Comparison of ENCODE assay signal across 1 cellular context in the genomic region with DNA sequence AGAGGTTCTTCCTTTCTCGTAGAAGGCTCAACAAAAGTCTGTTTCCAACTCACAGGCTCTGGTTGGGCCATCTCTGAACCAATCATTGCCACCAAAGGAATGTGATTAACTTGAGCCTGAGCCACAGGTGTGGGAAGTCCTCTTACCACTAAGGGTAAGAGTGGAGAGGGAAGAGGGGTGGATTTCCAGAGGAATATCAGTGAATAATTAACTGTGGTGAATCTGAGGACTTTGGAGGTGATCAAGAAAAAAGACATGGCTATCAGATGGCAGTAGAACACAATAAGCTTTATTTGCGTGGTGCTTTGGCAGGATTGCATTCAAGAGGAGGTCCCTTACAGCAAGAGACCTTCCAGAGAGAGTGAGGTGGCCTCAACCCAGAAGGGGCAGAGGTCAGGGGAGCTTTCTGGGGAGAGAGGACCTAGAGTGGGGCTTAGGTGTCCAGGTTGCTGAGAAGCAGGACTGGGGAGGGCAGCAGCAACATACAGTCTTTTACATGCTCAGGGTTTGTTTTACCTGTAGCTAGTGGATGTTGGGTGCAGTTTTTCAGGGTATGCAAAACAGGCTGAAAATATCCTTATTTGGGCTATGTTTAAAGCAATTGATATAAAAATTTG.
TF ChIP-seq lines count a peak whose summit lies in the region.

No MANE protein-coding gene starts in this region.

TF ChIP-seq in HCT116, 20 proteins besides CTCF, POLR2A, EP300 and RAD21 (continued from another document):
- TF ChIP-seq, protein P1, sequence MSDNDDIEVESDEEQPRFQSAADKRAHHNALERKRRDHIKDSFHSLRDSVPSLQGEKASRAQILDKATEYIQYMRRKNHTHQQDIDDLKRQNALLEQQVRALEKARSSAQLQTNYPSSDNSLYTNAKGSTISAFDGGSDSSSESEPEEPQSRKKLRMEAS (IDR thresholded peaks at IDR 0.05): no peak
- TF ChIP-seq SP1 (IDR thresholded peaks at IDR 0.05; ENCODE audit: low read depth) (no peak), CEBPB (IDR thresholded peaks at IDR 0.05; ENCODE audit: low read depth) (no peak), ZFX (IDR thresholded peaks at IDR 0.05) (no peak), YY1 (IDR thresholded peaks at IDR 0.05; ENCODE audit: extremely low read depth, insufficient replicate concordance, low read depth, low read length) (no peak)
- TF ChIP-seq, protein P2, sequence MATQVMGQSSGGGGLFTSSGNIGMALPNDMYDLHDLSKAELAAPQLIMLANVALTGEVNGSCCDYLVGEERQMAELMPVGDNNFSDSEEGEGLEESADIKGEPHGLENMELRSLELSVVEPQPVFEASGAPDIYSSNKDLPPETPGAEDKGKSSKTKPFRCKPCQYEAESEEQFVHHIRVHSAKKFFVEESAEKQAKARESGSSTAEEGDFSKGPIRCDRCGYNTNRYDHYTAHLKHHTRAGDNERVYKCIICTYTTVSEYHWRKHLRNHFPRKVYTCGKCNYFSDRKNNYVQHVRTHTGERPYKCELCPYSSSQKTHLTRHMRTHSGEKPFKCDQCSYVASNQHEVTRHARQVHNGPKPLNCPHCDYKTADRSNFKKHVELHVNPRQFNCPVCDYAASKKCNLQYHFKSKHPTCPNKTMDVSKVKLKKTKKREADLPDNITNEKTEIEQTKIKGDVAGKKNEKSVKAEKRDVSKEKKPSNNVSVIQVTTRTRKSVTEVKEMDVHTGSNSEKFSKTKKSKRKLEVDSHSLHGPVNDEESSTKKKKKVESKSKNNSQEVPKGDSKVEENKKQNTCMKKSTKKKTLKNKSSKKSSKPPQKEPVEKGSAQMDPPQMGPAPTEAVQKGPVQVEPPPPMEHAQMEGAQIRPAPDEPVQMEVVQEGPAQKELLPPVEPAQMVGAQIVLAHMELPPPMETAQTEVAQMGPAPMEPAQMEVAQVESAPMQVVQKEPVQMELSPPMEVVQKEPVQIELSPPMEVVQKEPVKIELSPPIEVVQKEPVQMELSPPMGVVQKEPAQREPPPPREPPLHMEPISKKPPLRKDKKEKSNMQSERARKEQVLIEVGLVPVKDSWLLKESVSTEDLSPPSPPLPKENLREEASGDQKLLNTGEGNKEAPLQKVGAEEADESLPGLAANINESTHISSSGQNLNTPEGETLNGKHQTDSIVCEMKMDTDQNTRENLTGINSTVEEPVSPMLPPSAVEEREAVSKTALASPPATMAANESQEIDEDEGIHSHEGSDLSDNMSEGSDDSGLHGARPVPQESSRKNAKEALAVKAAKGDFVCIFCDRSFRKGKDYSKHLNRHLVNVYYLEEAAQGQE (IDR thresholded peaks at IDR 0.05; ENCODE audit: low read depth): no peak
- TF ChIP-seq, protein P3, sequence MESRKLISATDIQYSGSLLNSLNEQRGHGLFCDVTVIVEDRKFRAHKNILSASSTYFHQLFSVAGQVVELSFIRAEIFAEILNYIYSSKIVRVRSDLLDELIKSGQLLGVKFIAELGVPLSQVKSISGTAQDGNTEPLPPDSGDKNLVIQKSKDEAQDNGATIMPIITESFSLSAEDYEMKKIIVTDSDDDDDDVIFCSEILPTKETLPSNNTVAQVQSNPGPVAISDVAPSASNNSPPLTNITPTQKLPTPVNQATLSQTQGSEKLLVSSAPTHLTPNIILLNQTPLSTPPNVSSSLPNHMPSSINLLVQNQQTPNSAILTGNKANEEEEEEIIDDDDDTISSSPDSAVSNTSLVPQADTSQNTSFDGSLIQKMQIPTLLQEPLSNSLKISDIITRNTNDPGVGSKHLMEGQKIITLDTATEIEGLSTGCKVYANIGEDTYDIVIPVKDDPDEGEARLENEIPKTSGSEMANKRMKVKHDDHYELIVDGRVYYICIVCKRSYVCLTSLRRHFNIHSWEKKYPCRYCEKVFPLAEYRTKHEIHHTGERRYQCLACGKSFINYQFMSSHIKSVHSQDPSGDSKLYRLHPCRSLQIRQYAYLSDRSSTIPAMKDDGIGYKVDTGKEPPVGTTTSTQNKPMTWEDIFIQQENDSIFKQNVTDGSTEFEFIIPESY (IDR thresholded peaks at IDR 0.05; ENCODE audit: extremely low read depth, insufficient replicate concordance, low read length): no peak
